In the genomic region with DNA sequence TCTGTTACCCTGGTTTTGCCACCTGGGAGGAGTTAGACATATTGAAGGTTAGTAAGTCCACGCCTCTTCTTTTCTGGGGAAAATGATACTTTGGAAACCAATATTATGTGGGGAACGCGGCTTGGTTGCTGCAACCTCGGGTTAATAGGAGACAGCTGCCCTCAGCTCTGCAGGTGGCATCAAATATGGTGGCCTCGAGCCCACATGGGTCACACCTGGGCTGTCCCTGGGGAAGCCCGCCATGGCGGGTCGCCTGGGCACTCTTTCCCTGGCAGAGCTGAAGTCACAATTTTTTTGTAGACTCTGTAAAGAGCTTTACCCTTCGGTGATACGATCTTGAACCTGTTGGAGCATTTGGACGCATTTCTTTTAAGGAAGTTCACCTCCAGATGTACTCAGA, we compare ENCODE assay signal across 2 cellular contexts.
TF ChIP-seq lines count a peak whose summit lies in the region.

No MANE protein-coding gene starts in this region.

TF ChIP-seq in SK-N-SH, 30 proteins besides CTCF, POLR2A, EP300 and RAD21 (continued from another document):
- no peak for TF ChIP-seq RFX5 (IDR thresholded peaks at IDR 0.05; ENCODE audit: low read length)
- TF ChIP-seq, protein P1, sequence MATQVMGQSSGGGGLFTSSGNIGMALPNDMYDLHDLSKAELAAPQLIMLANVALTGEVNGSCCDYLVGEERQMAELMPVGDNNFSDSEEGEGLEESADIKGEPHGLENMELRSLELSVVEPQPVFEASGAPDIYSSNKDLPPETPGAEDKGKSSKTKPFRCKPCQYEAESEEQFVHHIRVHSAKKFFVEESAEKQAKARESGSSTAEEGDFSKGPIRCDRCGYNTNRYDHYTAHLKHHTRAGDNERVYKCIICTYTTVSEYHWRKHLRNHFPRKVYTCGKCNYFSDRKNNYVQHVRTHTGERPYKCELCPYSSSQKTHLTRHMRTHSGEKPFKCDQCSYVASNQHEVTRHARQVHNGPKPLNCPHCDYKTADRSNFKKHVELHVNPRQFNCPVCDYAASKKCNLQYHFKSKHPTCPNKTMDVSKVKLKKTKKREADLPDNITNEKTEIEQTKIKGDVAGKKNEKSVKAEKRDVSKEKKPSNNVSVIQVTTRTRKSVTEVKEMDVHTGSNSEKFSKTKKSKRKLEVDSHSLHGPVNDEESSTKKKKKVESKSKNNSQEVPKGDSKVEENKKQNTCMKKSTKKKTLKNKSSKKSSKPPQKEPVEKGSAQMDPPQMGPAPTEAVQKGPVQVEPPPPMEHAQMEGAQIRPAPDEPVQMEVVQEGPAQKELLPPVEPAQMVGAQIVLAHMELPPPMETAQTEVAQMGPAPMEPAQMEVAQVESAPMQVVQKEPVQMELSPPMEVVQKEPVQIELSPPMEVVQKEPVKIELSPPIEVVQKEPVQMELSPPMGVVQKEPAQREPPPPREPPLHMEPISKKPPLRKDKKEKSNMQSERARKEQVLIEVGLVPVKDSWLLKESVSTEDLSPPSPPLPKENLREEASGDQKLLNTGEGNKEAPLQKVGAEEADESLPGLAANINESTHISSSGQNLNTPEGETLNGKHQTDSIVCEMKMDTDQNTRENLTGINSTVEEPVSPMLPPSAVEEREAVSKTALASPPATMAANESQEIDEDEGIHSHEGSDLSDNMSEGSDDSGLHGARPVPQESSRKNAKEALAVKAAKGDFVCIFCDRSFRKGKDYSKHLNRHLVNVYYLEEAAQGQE (IDR thresholded peaks at IDR 0.05; ENCODE audit: low read depth, low read length): no peak
- no peak for TF ChIP-seq NRF1 (IDR thresholded peaks at IDR 0.05; ENCODE audit: low read depth, low read length)
- no peak for TF ChIP-seq SIN3A (IDR thresholded peaks at IDR 0.05; ENCODE audit: borderline replicate concordance, low read depth, low read length)
- no peak for TF ChIP-seq CHD2 (IDR thresholded peaks at IDR 0.05; ENCODE audit: low read length, partially characterized antibody)
- TF ChIP-seq, protein P2, sequence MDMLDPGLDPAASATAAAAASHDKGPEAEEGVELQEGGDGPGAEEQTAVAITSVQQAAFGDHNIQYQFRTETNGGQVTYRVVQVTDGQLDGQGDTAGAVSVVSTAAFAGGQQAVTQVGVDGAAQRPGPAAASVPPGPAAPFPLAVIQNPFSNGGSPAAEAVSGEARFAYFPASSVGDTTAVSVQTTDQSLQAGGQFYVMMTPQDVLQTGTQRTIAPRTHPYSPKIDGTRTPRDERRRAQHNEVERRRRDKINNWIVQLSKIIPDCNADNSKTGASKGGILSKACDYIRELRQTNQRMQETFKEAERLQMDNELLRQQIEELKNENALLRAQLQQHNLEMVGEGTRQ (IDR thresholded peaks at IDR 0.05; ENCODE audit: borderline replicate concordance, low read depth, low read length): no peak
- no peak for TF ChIP-seq TCF12 (IDR thresholded peaks at IDR 0.05)
- no peak for TF ChIP-seq NFIC (IDR thresholded peaks at IDR 0.05; ENCODE audit: borderline replicate concordance)
- no peak for TF ChIP-seq YY1 (IDR thresholded peaks at IDR 0.05; ENCODE audit: low read depth)
- TF ChIP-seq RXRA (IDR thresholded peaks at IDR 0.05; ENCODE audit: borderline replicate concordance, low read depth): no peak
- TF ChIP-seq POLR2AphosphoS5 (IDR thresholded peaks at IDR 0.05; ENCODE audit: low read depth, low read length): no peak
TF ChIP-seq in SK-N-SH: peak in this region for 0.

TF ChIP-seq in SK-N-SH treated with all-trans-retinoic acid at 6 μM for 48 hours, 23 proteins besides CTCF, POLR2A, EP300 and RAD21 (continued from another document):
- TF ChIP-seq, protein P3, sequence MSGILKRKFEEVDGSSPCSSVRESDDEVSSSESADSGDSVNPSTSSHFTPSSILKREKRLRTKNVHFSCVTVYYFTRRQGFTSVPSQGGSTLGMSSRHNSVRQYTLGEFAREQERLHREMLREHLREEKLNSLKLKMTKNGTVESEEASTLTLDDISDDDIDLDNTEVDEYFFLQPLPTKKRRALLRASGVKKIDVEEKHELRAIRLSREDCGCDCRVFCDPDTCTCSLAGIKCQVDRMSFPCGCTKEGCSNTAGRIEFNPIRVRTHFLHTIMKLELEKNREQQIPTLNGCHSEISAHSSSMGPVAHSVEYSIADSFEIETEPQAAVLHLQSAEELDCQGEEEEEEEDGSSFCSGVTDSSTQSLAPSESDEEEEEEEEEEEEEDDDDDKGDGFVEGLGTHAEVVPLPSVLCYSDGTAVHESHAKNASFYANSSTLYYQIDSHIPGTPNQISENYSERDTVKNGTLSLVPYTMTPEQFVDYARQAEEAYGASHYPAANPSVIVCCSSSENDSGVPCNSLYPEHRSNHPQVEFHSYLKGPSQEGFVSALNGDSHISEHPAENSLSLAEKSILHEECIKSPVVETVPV (CRISPR knock-in tag; IDR thresholded peaks at IDR 0.05): no peak
- TF ChIP-seq BACH2 (CRISPR knock-in tag; IDR thresholded peaks at IDR 0.05; ENCODE audit: borderline replicate concordance): no peak
- TF ChIP-seq PPARA (CRISPR knock-in tag; IDR thresholded peaks at IDR 0.05; ENCODE audit: borderline replicate concordance): no peak
- no peak for TF ChIP-seq TOX (CRISPR knock-in tag; IDR thresholded peaks at IDR 0.05; ENCODE audit: borderline replicate concordance)
- no peak for TF ChIP-seq OSR1 (CRISPR knock-in tag; IDR thresholded peaks at IDR 0.05)
